In genomic region chr16:31179153-31179746, GRCh38 we compare ENCODE assay signal across 9 cellular contexts. TPM values are rescaled to one million over a fixed set of nuclear protein-coding genes. Genes with fewer than 3 reads are reported as not detected.
DNase-seq lines count a peak whose midpoint lies in the region; ATAC-seq and TF ChIP-seq lines count a peak whose summit lies in the region.
"Had no signal": no experiment of that assay in that cellular context is flagged by ENCODE, and none has a peak within 500 bp of the region (broad histone marks: within the 10 kb centered on the region; RNA-seq: fewer than 3 reads in every experiment).

No MANE protein-coding gene starts in this region.

- peaks cover 35% of the 10 kb centered on the region for H3K36me3 ChIP-seq in SJCRH30

- H3K27me3 ChIP-seq in SJCRH30: no peaks in the 10 kb centered on the region

- DNase-seq in AG10803 (ENCODE audit: low read depth): no peak
- DNase-seq in SJCRH30: no peak
- no peak for DNase-seq in fibroblast of pulmonary artery (ENCODE audit: low read depth)
- DNase-seq in retinal pigment epithelial cell (ENCODE audit: low read depth): no peak
- no peak for DNase-seq in NCI-H2029 (lab: John Stamatoyannopoulos, UW)
- no peak for DNase-seq in NCI-H748 (lab: John Stamatoyannopoulos, UW; ENCODE audit: unreplicated experiment)

- H3K4me1 ChIP-seq in SJCRH30: peaks cover 8% of the 10 kb centered on the region

- no peaks in the 10 kb centered on the region for H3K9me3 ChIP-seq in SJCRH30 (replicated peaks)

- TF ChIP-seq CTCF in AG10803 (conservative IDR thresholded peaks at IDR 0.05; ENCODE audit: low read length) (no peak), fibroblast of pulmonary artery (IDR thresholded peaks at IDR 0.05; ENCODE audit: low read length, missing control alignments) (no peak), retinal pigment epithelial cell (conservative IDR thresholded peaks at IDR 0.05; ENCODE audit: low read depth, low read length) (no peak)

- H3K27ac ChIP-seq in SJCRH30: peak overlapping the region; percentile 97

- H3K4me3 ChIP-seq in AG10803 (ENCODE audit: low read length) (peak overlapping the region; percentile 94), SJCRH30 (peak overlapping the region; percentile 97), fibroblast of pulmonary artery (replicated peaks; ENCODE audit: low read depth, low read length) (peak overlapping the region; percentile 97), retinal pigment epithelial cell (ENCODE audit: low read length) (peak overlapping the region; percentile 93)

- ATAC-seq in GM21576 (IDR thresholded peaks at IDR 0.05; ENCODE audit: unreplicated experiment) (peak; percentile 6), GM18520 (IDR thresholded peaks at IDR 0.05; ENCODE audit: unreplicated experiment) (no peak)

RNA-seq across cellular contexts. Expression of gene FUS, which starts 0.7 kb away (rescaled TPM):
- total RNA-seq in SJCRH30 (2014; rRNA removed; shearing (Covaris generic)): 92.1 and 111 TPM in 2 replicates

RNA-seq across cellular contexts. Expression of gene PYCARD, which starts 23.3 kb away (rescaled TPM):
- total RNA-seq in SJCRH30 (2014; rRNA removed; shearing (Covaris generic)): not detected in 2 replicates

RNA-seq across cellular contexts. Expression of gene PRSS36, which starts 29.4 kb away (rescaled TPM):
- 0.43 and 0.51 TPM in 2 replicates for total RNA-seq in SJCRH30 (2014; rRNA removed; shearing (Covaris generic))

RNA-seq across cellular contexts. Expression of gene TRIM72, which starts 34.7 kb away (rescaled TPM):
- total RNA-seq in SJCRH30 (2014; rRNA removed; shearing (Covaris generic)): 32.5 and 33.7 TPM in 2 replicates
- total RNA-seq: lung microvascular endothelial cell had no signal

RNA-seq across cellular contexts. Expression of gene PYDC1, which starts 37.7 kb away (rescaled TPM):
- total RNA-seq in SJCRH30 (2014; rRNA removed; shearing (Covaris generic)): not detected in 2 replicates
- total RNA-seq: lung microvascular endothelial cell had no signal
